In the genomic region with DNA sequence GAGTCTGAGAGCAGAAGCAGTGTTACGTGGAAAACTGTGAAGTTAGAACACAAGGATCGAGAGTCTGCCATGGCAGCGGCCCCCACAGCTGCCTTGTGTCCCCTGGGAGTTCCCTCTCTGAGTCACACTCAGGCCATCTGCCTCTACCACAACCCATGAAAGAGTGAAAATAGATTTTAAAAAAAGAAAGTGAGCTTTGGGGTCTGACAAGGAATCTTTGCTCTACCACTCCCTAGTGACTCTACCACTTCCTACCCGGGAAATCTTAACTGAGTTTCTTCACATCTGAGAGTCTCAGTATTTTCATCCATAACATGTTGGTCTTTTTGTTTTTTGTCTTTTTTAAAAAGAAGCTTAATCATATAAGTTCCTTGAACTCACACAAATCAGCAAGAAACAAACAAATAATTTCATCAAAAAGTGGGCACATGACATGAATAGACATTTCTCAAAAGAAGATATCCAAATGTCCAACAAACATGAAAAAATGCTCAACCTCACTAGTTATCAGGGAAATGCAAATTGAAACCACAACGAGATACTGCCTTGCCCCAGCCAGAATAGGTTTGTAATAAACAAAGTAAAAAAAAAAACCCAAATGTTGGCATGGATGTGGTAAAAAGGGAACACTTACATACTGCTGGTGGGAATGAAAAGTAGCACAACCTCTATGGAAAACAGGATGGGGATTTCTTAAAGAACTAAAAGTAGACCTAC, we compare ENCODE assay signal across 8 cellular contexts. TPM values are rescaled to one million over a fixed set of nuclear protein-coding genes. Genes with fewer than 3 reads are reported as not detected.
DNase-seq lines count a peak whose midpoint lies in the region; ATAC-seq lines count a peak whose summit lies in the region.

No MANE protein-coding gene starts in this region.

- no peak overlapping the region for H3K23ac ChIP-seq in mesendoderm (ENCODE audit: low read length)

- no peak overlapping the region for H2BK15ac ChIP-seq in mesendoderm (replicated peaks; ENCODE audit: low read depth)

- H3K18ac ChIP-seq in mesendoderm (ENCODE audit: low read length) = no peak overlapping the region

- ATAC-seq in GM18508 (IDR thresholded peaks at IDR 0.05; ENCODE audit: insufficient read depth, unreplicated experiment) (peak; percentile 80), HG02610 (IDR thresholded peaks at IDR 0.05; ENCODE audit: unreplicated experiment) (peak; percentile 84), left ventricle myocardium superior (peak; percentile 91)

- DNase-seq in NCI-H2171 (lab: John Stamatoyannopoulos, UW) = peak; percentile 99
- peak; percentile 63 for DNase-seq in left ventricle myocardium superior
- DNase-seq in mesendoderm = no peak
- DNase-seq in stimulated activated CD4-positive, alpha-beta T cell treated with anti-CD3 and anti-CD28 coated beads, Interleukin-2, amount 100 ng/mL, for 48 hours = no peak
- no peak for DNase-seq in DMS79 treated with DMSO at 0.1 percent for 48 hours (lab: John Stamatoyannopoulos, UW)
- DNase-seq in activated CD4-positive, alpha-beta T cell treated with anti-CD3 and anti-CD28 coated beads, Interleukin-2, amount 50 U/mL, for 1 hour = no peak

- H4K8ac ChIP-seq in mesendoderm (ENCODE audit: low read depth, low read length) = no peak overlapping the region

- H2BK5ac ChIP-seq in mesendoderm (ENCODE audit: low read length) = no peak overlapping the region

- no peak overlapping the region for H2BK120ac ChIP-seq in mesendoderm (ENCODE audit: low read depth, low read length)

- H3K27ac ChIP-seq in mesendoderm (ENCODE audit: low read depth, low read length) = no peak overlapping the region

- H2AK5ac ChIP-seq in mesendoderm (ENCODE audit: low read length) = no peak overlapping the region

- H3K4me1 ChIP-seq in mesendoderm (ENCODE audit: control insufficient read depth, low read depth, low read length) = no peaks in the 10 kb centered on the region

- no peaks in the 10 kb centered on the region for H3K79me1 ChIP-seq in mesendoderm (ENCODE audit: low read length)

- H3K36me3 ChIP-seq in mesendoderm (ENCODE audit: control insufficient read depth, insufficient read depth, low read length) = no peaks in the 10 kb centered on the region

- no peaks in the 10 kb centered on the region for H3K79me2 ChIP-seq in mesendoderm (ENCODE audit: control insufficient read depth, insufficient read depth, low read length)

- no peak overlapping the region for H4K5ac ChIP-seq in mesendoderm (ENCODE audit: low read length)

- intact Hi-C loops in left ventricle myocardium superior (cut with micrococcal nuclease) = no loop called here

- H3K9ac ChIP-seq in mesendoderm (ENCODE audit: low read length) = no peak overlapping the region

- no CpG with 5 or more reads among the region's 5 CpGs for WGBS in mesendoderm (ENCODE audit: extremely low coverage, insufficient coverage, low lambda C conversion rate)

- no peak overlapping the region for H3K4me2 ChIP-seq in mesendoderm (ENCODE audit: low read length)

- no peak overlapping the region for H3K4ac ChIP-seq in mesendoderm (ENCODE audit: low read depth, low read length)

- no peak overlapping the region for H3K4me3 ChIP-seq in mesendoderm (ENCODE audit: low read length)

- no peaks in the 10 kb centered on the region for H3K27me3 ChIP-seq in mesendoderm (ENCODE audit: insufficient read depth, low read length, poor library complexity)

- H3K56ac ChIP-seq in mesendoderm (ENCODE audit: low read length) = no peak overlapping the region

RNA-seq across cellular contexts. Expression of a gene that starts 2.4 kb away (rescaled TPM):
- total RNA-seq in left ventricle myocardium superior = not detected
- not detected for polyA plus RNA-seq in mesendoderm (2013, experiment 1 of 2)
- not detected for polyA plus RNA-seq in mesendoderm (2013, experiment 2 of 2)

RNA-seq across cellular contexts. Expression of a gene that starts 60.0 kb away (rescaled TPM):
- 4.2 TPM for total RNA-seq in left ventricle myocardium superior
- polyA plus RNA-seq in mesendoderm (2013, experiment 1 of 2) = 10.4 TPM
- 10.6 TPM for polyA plus RNA-seq in mesendoderm (2013, experiment 2 of 2)

Comparison
In these comparisons a context has a peak if more than half of its experiments do, and no peak if none do; other contexts are left out.
1. DNase-seq: peak in NCI-H2171 (single experiment) and left ventricle myocardium superior (single experiment); none in mesendoderm (single experiment), stimulated activated CD4-positive, alpha-beta T cell treated with anti-CD3 and anti-CD28 coated beads, Interleukin-2, amount 100 ng/mL, for 48 hours (0 of 2), DMS79 treated with DMSO at 0.1 percent for 48 hours (single experiment) and activated CD4-positive, alpha-beta T cell treated with anti-CD3 and anti-CD28 coated beads, Interleukin-2, amount 50 U/mL, for 1 hour (single experiment).
2. Peak in every context shown above with its lines, with median percentiles within 50 percentile points of each other: ATAC-seq.